In genomic region chr3:128845695-128846491, GRCh38 we compare ENCODE assay signal across 1 cellular context.
TF ChIP-seq lines count a peak whose summit lies in the region.

No MANE protein-coding gene starts in this region.

TF ChIP-seq in H1, 55 proteins besides CTCF, POLR2A, EP300 and RAD21 (continued from another document):
- TF ChIP-seq RXRA (IDR thresholded peaks at IDR 0.05; ENCODE audit: insufficient read depth, low read depth, low read length) = no peak
- no peak for TF ChIP-seq JUN (IDR thresholded peaks at IDR 0.05; ENCODE audit: low read depth, low read length)
- 0 out of 2 replicates have a peak, but pooled peaks have one; percentile 10 for TF ChIP-seq TCF12 (IDR thresholded peaks at IDR 0.05; ENCODE audit: low read depth, low read length)
- no peak for TF ChIP-seq GABPA (IDR thresholded peaks at IDR 0.05; ENCODE audit: borderline replicate concordance, insufficient read depth, low read length)
- peak in 1 of 2 experiments; percentile 77; a peak in 1 of 4 replicates for TF ChIP-seq SIN3A (conservative IDR thresholded peaks at IDR 0.05 in 1 of 2, IDR thresholded peaks at IDR 0.05 in 1 of 2; ENCODE audit: low read depth in 1 of 2, low read length in 2 of 2)
- TF ChIP-seq SP1 (IDR thresholded peaks at IDR 0.05; ENCODE audit: low read depth, low read length) = 0 out of 2 replicates have a peak, but pooled peaks have one; percentile 16
- no peak for TF ChIP-seq PHF8 (conservative IDR thresholded peaks at IDR 0.05; ENCODE audit: low read depth, low read length)
- no peak for TF ChIP-seq RFX5 (IDR thresholded peaks at IDR 0.05; ENCODE audit: borderline replicate concordance, low read depth, low read length)
- no peak for TF ChIP-seq CTBP2 (IDR thresholded peaks at IDR 0.05; ENCODE audit: borderline replicate concordance, insufficient read depth, insufficient read length, low read length)
- TF ChIP-seq POLR2AphosphoS5 (IDR thresholded peaks at IDR 0.05; ENCODE audit: low read depth, low read length) = no peak
- no peak for TF ChIP-seq USF2 (IDR thresholded peaks at IDR 0.05; ENCODE audit: low read length)
- TF ChIP-seq SP4 (IDR thresholded peaks at IDR 0.05; ENCODE audit: low read length) = no peak
- no peak for TF ChIP-seq SIX5 (IDR thresholded peaks at IDR 0.05; ENCODE audit: low read depth, low read length)
- no peak for TF ChIP-seq SIRT6 (IDR thresholded peaks at IDR 0.05; ENCODE audit: low read length)
